In the genomic region with DNA sequence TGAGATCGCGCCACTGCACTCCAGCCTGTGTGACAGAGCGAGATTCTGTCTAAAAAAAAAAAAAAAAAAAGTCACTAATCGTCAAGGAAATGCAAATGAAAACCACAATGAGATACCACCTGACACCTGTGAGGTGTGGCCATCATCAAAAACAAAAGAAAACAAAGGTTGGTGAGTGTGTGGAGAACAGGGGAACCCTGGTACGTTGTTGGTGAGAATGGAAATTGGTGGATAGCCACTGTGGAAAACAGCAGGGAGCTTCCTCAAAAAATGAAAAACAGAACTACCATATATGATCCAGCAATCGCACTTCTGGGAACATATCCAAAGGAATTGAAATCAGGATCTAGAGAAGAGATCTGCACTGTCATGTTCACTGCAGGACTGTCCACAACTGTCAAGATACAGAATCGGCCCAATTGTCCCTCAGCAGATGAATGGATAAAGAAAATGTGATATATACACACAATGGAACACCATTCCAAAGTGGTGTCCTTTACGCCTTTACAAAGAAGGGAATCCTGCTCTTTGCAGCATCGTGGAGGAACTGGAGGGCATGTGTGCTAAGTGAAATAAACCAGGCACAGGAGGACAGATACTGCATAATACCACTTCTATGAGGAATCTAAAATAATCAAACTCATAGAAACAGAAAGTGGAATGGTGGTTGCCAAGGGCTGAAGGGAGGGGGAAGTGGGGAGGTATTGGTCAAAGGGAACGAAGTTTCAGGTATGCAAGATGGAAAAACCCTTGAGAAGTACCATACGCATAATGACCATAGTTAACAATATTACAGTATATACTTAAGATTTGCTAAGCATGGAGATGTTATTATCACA, we compare ENCODE assay signal across 10 cellular contexts.
DNase-seq lines count a peak whose midpoint lies in the region; ATAC-seq lines count a peak whose summit lies in the region.
"Had no signal": no experiment of that assay in that cellular context is flagged by ENCODE, and none has a peak within 500 bp of the region (broad histone marks: within the 10 kb centered on the region; RNA-seq: fewer than 3 reads in every experiment).

No MANE protein-coding gene starts in this region.

- H3K4me1 ChIP-seq in HAP-1 = no peaks in the 10 kb centered on the region

- no peak overlapping the region for H3K4me3 Mint-ChIP-seq in activated CD4-positive, alpha-beta T cell treated with anti-CD3 and anti-CD28 coated beads for 36 hours
- peak overlapping the region; percentile 62 to 71 for H3K4me3 Mint-ChIP-seq in stimulated activated naive B cell treated with anti-CD40 and anti-IgM and Interleukin-4, amounts not matched to agents 10 μg/mL and 1 μg/mL and 100 μg/mL, for 72 hours

- ATAC-seq in activated CD4-positive, alpha-beta T cell treated with anti-CD3 and anti-CD28 coated beads for 36 hours = peak; percentile 33
- ATAC-seq in HG02943 (IDR thresholded peaks at IDR 0.05; ENCODE audit: low read depth, unreplicated experiment) = peak; percentile 61
- ATAC-seq in stimulated activated naive B cell treated with anti-CD40 and anti-IgM and Interleukin-4, amounts not matched to agents 10 μg/mL and 1 μg/mL and 100 μg/mL, for 72 hours (replicated peaks) = peak; percentile 79 to 82
- ATAC-seq: foreskin keratinocyte had no signal

- no peaks in the 10 kb centered on the region for H3K36me3 ChIP-seq in HAP-1 (replicated peaks)

- intact Hi-C loops in activated CD4-positive, alpha-beta T cell treated with anti-CD3 and anti-CD28 coated beads for 36 hours (cut with DNase I, micrococcal nuclease) = loop anchor here (5.0 kb wide), 2 partner anchors 83 to 403 kb away; a partner anchor contains a TSS

- no peak overlapping the region for H3K4me3 ChIP-seq in HAP-1

- no peaks in the 10 kb centered on the region for H3K9me3 Mint-ChIP-seq in activated CD4-positive, alpha-beta T cell treated with anti-CD3 and anti-CD28 coated beads for 36 hours (ENCODE audit: low read depth)
- H3K9me3 Mint-ChIP-seq in stimulated activated naive B cell treated with anti-CD40 and anti-IgM and Interleukin-4, amounts not matched to agents 10 μg/mL and 1 μg/mL and 100 μg/mL, for 72 hours = peaks cover 0 to 4% of the 10 kb centered on the region in 2 donors

- POLR2A ChIA-PET in activated CD4-positive, alpha-beta T cell treated with anti-CD3 and anti-CD28 coated beads for 36 hours (lab: Charles Lee) = no interaction called here

- H3K4me1 Mint-ChIP-seq in activated CD4-positive, alpha-beta T cell treated with anti-CD3 and anti-CD28 coated beads for 36 hours = peaks cover 47% of the 10 kb centered on the region
- peaks cover 36 to 53% of the 10 kb centered on the region in 2 donors for H3K4me1 Mint-ChIP-seq in stimulated activated naive B cell treated with anti-CD40 and anti-IgM and Interleukin-4, amounts not matched to agents 10 μg/mL and 1 μg/mL and 100 μg/mL, for 72 hours

- in situ Hi-C loops in HAP-1 (cut with MboI; ENCODE audit: low sequenced_read_pairs) = no loop called here

- DNase-seq in activated CD4-positive, alpha-beta T cell treated with anti-CD3 and anti-CD28 coated beads for 36 hours = no peak
- DNase-seq in activated CD4-positive, alpha-beta T cell treated with anti-CD3 and anti-CD28 coated beads for 1 hour = no peak
- DNase-seq in T-helper 22 cell (ENCODE audit: low read depth) (peak; percentile 36), activated T-cell treated with anti-CD3 and anti-CD28 coated beads for 4 hours (no peak), HuH-7 (ENCODE audit: low spot score) (no peak), HAP-1 (ENCODE audit: low spot score in 2 of 2) (no peak)
- DNase-seq in stimulated activated naive B cell treated with anti-CD40 and anti-IgM and Interleukin-4, amounts not matched to agents 10 μg/mL and 1 μg/mL and 100 μg/mL, for 72 hours = peak; percentile 24
- DNase-seq: ACHN, foreskin keratinocyte had no signal

- no peaks in the 10 kb centered on the region for H3K27me3 ChIP-seq in HAP-1 (ENCODE audit: low read depth)
- H3K27me3 ChIP-seq: foreskin keratinocyte had no signal

- H3K36me3 Mint-ChIP-seq in activated CD4-positive, alpha-beta T cell treated with anti-CD3 and anti-CD28 coated beads for 36 hours (ENCODE audit: low read depth) = no peaks in the 10 kb centered on the region
- H3K36me3 Mint-ChIP-seq in stimulated activated naive B cell treated with anti-CD40 and anti-IgM and Interleukin-4, amounts not matched to agents 10 μg/mL and 1 μg/mL and 100 μg/mL, for 72 hours = peaks cover 10 to 14% of the 10 kb centered on the region in 2 donors

- peak overlapping the region; percentile 74 for H3K27ac Mint-ChIP-seq in activated CD4-positive, alpha-beta T cell treated with anti-CD3 and anti-CD28 coated beads for 36 hours
- H3K27ac Mint-ChIP-seq in stimulated activated naive B cell treated with anti-CD40 and anti-IgM and Interleukin-4, amounts not matched to agents 10 μg/mL and 1 μg/mL and 100 μg/mL, for 72 hours = peak overlapping the region; percentile 31

- H3K9me3 ChIP-seq in HAP-1 = no peaks in the 10 kb centered on the region

- CTCF ChIA-PET in activated CD4-positive, alpha-beta T cell treated with anti-CD3 and anti-CD28 coated beads for 36 hours (lab: Charles Lee) = interaction anchor here (0.8 to 2.8 kb wide), 5 partner anchors 8 to 555 kb away, joined by 3 to 16 read pairs (median 4); no protein-coding TSS in a partner anchor

- no peaks in the 10 kb centered on the region for H3K27me3 Mint-ChIP-seq in activated CD4-positive, alpha-beta T cell treated with anti-CD3 and anti-CD28 coated beads for 36 hours
- no peaks in the 10 kb centered on the region for H3K27me3 Mint-ChIP-seq in stimulated activated naive B cell treated with anti-CD40 and anti-IgM and Interleukin-4, amounts not matched to agents 10 μg/mL and 1 μg/mL and 100 μg/mL, for 72 hours

Comparison
In these comparisons a context has a peak if more than half of its experiments do, and no peak if none do; other contexts are left out.
1. DNase-seq: peak in T-helper 22 cell (single experiment) and stimulated activated naive B cell treated with anti-CD40 and anti-IgM and Interleukin-4, amounts not matched to agents 10 μg/mL and 1 μg/mL and 100 μg/mL, for 72 hours (single experiment); none in activated CD4-positive, alpha-beta T cell treated with anti-CD3 and anti-CD28 coated beads for 36 hours (single experiment), activated CD4-positive, alpha-beta T cell treated with anti-CD3 and anti-CD28 coated beads for 1 hour (single experiment), activated T-cell treated with anti-CD3 and anti-CD28 coated beads for 4 hours (single experiment), HuH-7 (single experiment) and HAP-1 (0 of 2).
2. Peak in every context shown above with its lines, with median percentiles within 50 percentile points of each other: ATAC-seq.